ENCODE assay signal across 8 cellular contexts in the genomic region with DNA sequence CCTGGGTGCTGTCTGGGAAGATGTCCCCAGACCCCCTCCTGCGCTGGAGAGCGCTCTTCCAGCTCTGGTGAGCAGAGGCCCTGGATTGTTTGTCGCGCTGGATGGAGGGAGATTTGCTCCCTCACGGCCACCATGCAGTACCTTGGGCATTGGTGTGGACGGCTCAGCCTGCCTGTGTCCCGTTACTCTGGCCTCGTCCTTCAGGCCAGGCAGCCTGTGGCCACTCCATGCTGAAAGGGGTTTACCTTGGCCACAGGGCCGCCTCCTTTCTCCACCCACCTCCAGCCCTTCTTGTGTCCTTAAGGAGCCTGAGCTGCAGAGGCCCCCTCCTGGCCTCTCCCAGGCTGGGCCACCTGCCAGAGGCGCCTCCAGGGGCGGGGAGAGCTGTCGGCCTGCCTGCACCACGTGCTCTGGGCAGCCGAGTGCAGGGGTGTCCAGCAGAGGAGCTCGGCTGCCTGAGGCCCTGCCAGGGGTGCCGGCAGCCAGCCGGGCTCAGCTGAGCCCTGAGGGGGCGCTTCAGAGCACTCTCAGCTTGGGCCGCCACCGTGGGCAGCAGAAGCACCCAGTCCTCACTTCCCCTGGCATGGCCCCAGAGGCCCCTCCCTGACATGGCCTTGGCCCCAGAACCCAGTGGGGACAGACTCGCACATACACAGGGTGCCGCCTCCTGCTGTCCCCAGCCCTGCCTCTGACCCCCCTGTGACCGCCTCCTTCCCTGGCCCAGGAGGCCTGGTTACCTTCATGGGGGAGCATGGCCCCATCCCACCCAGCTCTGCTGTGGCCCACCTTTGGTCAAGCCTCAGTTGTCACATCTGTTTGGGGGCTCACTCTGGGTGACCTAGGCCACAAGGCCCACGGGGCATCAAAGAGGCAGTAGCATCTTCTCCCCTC. TPM values are rescaled to one million over a fixed set of nuclear protein-coding genes. Genes with fewer than 3 reads are reported as not detected.
A peak's percentile ranks its signal among the peaks of the same experiment; 100 is the strongest.
DNase-seq lines count a peak whose midpoint lies in the region; ATAC-seq and TF ChIP-seq lines count a peak whose summit lies in the region.

No MANE protein-coding gene starts in this region.

- H3K4me1 Mint-ChIP-seq in chondrocyte (ENCODE audit: low read depth) = peaks cover 25% of the 10 kb centered on the region

- no peaks in the 10 kb centered on the region for H3K27me3 Mint-ChIP-seq in chondrocyte (ENCODE audit: low read depth)

- no peaks in the 10 kb centered on the region for H3K9me3 Mint-ChIP-seq in chondrocyte (ENCODE audit: low read depth)

- H3K4me3 Mint-ChIP-seq in chondrocyte (ENCODE audit: unreplicated experiment) = peak overlapping the region; percentile 61

- H3K27ac ChIP-seq in lower lobe of right lung (peak overlapping the region; percentile 89), SJCRH30 (no peak overlapping the region), vagina (no peak overlapping the region)

- no peak for TF ChIP-seq POLR2A in vagina (IDR thresholded peaks at IDR 0.05)

- peak; percentile 83 to 86 for ATAC-seq in lower lobe of right lung

- peaks cover 4% of the 10 kb centered on the region for H3K36me3 Mint-ChIP-seq in chondrocyte (ENCODE audit: low read depth)

- H3K27me3 ChIP-seq in lower lobe of right lung (ENCODE audit: low read depth) (peaks cover 14% of the 10 kb centered on the region), SJCRH30 (no peaks in the 10 kb centered on the region), vagina (no peaks in the 10 kb centered on the region)

- TF ChIP-seq CTCF in chondrocyte (IDR thresholded peaks at IDR 0.05) (peak; percentile 52), lower lobe of right lung (IDR thresholded peaks at IDR 0.05) (peak; percentile 42), vagina (IDR thresholded peaks at IDR 0.05) (no peak)

- intact Hi-C loops in lower lobe of right lung (cut with DNase I) = loop anchor here (10.0 kb wide), 1 partner anchor 350 kb away; a partner anchor contains a TSS
- intact Hi-C loops in vagina (cut with DNase I) = loop anchor here (5.0 kb wide), 1 partner anchor 347 kb away; no protein-coding TSS in a partner anchor

- H3K4me3 ChIP-seq in lower lobe of right lung = peak overlapping the region; percentile 80
- no peak overlapping the region for H3K4me3 ChIP-seq in SJCRH30
- H3K4me3 ChIP-seq in vagina = peak overlapping the region in 1 of 2 donors; percentile 77

- DNase-seq in DMS79 treated with DMSO at 0.1 percent for 48 hours (lab: John Stamatoyannopoulos, UW) (peak; percentile 79), NCI-H2171 (lab: John Stamatoyannopoulos, UW) (peak; percentile 39), chondrocyte (ENCODE audit: low spot score) (no peak), lower lobe of right lung (peak; percentile 92), ureter (ENCODE audit: low spot score) (peak; percentile 83), SJCRH30 (no peak), vagina (ENCODE audit: extremely low spot score in 2 of 2) (no peak)
- no peak for DNase-seq in effector CD8-positive, alpha-beta T cell (lab: John Stamatoyannopoulos, UW)

- H3K9me3 ChIP-seq in lower lobe of right lung = no peaks in the 10 kb centered on the region
- H3K9me3 ChIP-seq in SJCRH30 (replicated peaks) = no peaks in the 10 kb centered on the region
- H3K9me3 ChIP-seq in vagina = no peaks in the 10 kb centered on the region

- H3K36me3 ChIP-seq in lower lobe of right lung (peaks cover 42% of the 10 kb centered on the region), SJCRH30 (peaks cover 32% of the 10 kb centered on the region), vagina (peaks cover 0 to 13% of the 10 kb centered on the region in 2 donors)

- peak overlapping the region; percentile 17 for H3K27ac Mint-ChIP-seq in chondrocyte (ENCODE audit: unreplicated experiment)

- H3K4me1 ChIP-seq in lower lobe of right lung (peaks cover 41% of the 10 kb centered on the region), SJCRH30 (peaks cover 4% of the 10 kb centered on the region; the same call in 1 of the 2 replicates), vagina (peaks cover 48% of the 10 kb centered on the region)

RNA-seq across cellular contexts. Expression of a gene that starts 3.4 kb away (rescaled TPM):
- total RNA-seq in chondrocyte (129 to 300 TPM (median 130 TPM) in 3 replicates), lower lobe of right lung (202 TPM), ureter (203 TPM), vagina (112 TPM)
- 80.3 and 81.9 TPM in 2 replicates for total RNA-seq in SJCRH30 (2014; rRNA removed; shearing (Covaris generic))

RNA-seq across cellular contexts. Expression of a gene that starts 30.8 kb away (rescaled TPM):
- 15.5 to 21.9 TPM (median 16.2 TPM) in 3 replicates for total RNA-seq in chondrocyte
- total RNA-seq in lower lobe of right lung = 23.7 TPM
- 42.1 TPM for total RNA-seq in ureter
- 19.4 and 22.3 TPM in 2 replicates for total RNA-seq in SJCRH30 (2014; rRNA removed; shearing (Covaris generic))
- total RNA-seq in vagina = 15.7 TPM

RNA-seq across cellular contexts. Expression of a gene that starts 59.5 kb away (rescaled TPM):
- total RNA-seq in chondrocyte = not detected in 3 replicates
- not detected for total RNA-seq in lower lobe of right lung
- total RNA-seq in ureter = not detected
- total RNA-seq in SJCRH30 (2014; rRNA removed; shearing (Covaris generic)) = not detected in 2 replicates
- total RNA-seq in vagina = not detected

Comparison
In these comparisons a context has a peak if more than half of its experiments do, and no peak if none do; other contexts are left out.
1. DNase-seq: peak in DMS79 treated with DMSO at 0.1 percent for 48 hours (single experiment), NCI-H2171 (single experiment), lower lobe of right lung (single experiment) and ureter (single experiment); none in chondrocyte (single experiment), effector CD8-positive, alpha-beta T cell (single experiment), SJCRH30 (0 of 2) and vagina (0 of 2).
2. CTCF ChIP-seq: peak in chondrocyte (single experiment) and lower lobe of right lung (single experiment); none in vagina (0 of 3).